1 cellular context compared by ENCODE assay signal in the genomic region with DNA sequence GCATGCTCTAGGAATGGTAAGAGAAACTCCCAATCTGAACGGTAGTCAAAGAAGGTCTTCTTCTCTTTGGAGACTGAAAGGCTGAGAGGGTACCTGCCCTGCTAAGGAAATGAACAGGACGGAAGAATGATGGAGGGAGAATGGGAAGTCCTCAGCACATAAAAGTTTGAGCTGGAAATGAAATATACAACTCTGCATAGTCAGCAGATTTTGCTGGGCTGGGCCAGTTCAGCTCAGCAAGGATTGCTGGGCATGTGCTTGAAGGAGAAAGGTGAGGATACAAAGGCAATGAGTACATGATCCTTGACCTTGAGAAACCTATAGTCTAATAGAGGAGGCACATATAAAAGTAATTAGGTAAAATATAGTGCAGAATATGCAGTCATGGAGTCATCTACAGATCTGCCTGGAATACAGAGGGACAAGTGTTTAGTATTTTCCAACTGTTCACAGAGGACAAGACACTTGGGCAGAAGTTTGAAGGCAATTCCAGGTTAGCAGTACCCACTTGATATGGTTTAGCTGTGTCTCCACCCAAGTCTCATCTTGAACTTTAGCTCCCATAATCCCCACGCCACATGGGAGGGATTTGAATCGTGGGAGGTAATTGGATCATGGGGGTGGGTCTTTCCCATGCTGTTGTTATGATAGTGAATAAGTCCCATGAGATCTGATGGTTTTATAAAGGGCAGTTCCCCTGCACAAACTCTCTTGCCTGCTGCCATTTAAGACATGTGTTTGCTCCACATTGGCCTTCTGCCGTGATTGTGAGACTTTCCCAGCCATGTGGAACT.
A peak's percentile ranks its signal among the peaks of the same experiment; 100 is the strongest.
TF ChIP-seq lines count a peak whose summit lies in the region.

No MANE protein-coding gene starts in this region.

TF ChIP-seq in K562, 482 proteins besides CTCF, POLR2A, EP300 and RAD21 (continued from another document):
- TF ChIP-seq ZNF592 (IDR thresholded peaks at IDR 0.05) (no peak), ZSCAN32 (CRISPR knock-in tag; IDR thresholded peaks at IDR 0.05) (no peak), C11orf30 (IDR thresholded peaks at IDR 0.05; ENCODE audit: low read depth) (peak; percentile 81), ZNF316 (IDR thresholded peaks at IDR 0.05) (peak; percentile 91), TCF7 (IDR thresholded peaks at IDR 0.05; ENCODE audit: borderline replicate concordance) (no peak), HNRNPL (IDR thresholded peaks at IDR 0.05; ENCODE audit: low read depth, low read length) (no peak), MAFK (IDR thresholded peaks at IDR 0.05; ENCODE audit: low read length) (peak; percentile 91), SIN3B (IDR thresholded peaks at IDR 0.05; ENCODE audit: low read depth) (no peak), CEBPB (tag; IDR thresholded peaks at IDR 0.05) (no peak), SMARCA4 (IDR thresholded peaks at IDR 0.05) (no peak), BMI1 (IDR thresholded peaks at IDR 0.05; ENCODE audit: low read length) (no peak), DACH1 (IDR thresholded peaks at IDR 0.05; ENCODE audit: partially characterized antibody) (no peak), ZBTB33 (CRISPR knock-in tag; IDR thresholded peaks at IDR 0.05) (no peak)
- TF ChIP-seq, protein P1, sequence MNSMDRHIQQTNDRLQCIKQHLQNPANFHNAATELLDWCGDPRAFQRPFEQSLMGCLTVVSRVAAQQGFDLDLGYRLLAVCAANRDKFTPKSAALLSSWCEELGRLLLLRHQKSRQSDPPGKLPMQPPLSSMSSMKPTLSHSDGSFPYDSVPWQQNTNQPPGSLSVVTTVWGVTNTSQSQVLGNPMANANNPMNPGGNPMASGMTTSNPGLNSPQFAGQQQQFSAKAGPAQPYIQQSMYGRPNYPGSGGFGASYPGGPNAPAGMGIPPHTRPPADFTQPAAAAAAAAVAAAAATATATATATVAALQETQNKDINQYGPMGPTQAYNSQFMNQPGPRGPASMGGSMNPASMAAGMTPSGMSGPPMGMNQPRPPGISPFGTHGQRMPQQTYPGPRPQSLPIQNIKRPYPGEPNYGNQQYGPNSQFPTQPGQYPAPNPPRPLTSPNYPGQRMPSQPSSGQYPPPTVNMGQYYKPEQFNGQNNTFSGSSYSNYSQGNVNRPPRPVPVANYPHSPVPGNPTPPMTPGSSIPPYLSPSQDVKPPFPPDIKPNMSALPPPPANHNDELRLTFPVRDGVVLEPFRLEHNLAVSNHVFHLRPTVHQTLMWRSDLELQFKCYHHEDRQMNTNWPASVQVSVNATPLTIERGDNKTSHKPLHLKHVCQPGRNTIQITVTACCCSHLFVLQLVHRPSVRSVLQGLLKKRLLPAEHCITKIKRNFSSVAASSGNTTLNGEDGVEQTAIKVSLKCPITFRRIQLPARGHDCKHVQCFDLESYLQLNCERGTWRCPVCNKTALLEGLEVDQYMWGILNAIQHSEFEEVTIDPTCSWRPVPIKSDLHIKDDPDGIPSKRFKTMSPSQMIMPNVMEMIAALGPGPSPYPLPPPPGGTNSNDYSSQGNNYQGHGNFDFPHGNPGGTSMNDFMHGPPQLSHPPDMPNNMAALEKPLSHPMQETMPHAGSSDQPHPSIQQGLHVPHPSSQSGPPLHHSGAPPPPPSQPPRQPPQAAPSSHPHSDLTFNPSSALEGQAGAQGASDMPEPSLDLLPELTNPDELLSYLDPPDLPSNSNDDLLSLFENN (IDR thresholded peaks at IDR 0.05; ENCODE audit: low read depth in 2 of 2, low read length in 2 of 2): no peak
